Comparison of ENCODE assay signal across 10 cellular contexts in the genomic region with DNA sequence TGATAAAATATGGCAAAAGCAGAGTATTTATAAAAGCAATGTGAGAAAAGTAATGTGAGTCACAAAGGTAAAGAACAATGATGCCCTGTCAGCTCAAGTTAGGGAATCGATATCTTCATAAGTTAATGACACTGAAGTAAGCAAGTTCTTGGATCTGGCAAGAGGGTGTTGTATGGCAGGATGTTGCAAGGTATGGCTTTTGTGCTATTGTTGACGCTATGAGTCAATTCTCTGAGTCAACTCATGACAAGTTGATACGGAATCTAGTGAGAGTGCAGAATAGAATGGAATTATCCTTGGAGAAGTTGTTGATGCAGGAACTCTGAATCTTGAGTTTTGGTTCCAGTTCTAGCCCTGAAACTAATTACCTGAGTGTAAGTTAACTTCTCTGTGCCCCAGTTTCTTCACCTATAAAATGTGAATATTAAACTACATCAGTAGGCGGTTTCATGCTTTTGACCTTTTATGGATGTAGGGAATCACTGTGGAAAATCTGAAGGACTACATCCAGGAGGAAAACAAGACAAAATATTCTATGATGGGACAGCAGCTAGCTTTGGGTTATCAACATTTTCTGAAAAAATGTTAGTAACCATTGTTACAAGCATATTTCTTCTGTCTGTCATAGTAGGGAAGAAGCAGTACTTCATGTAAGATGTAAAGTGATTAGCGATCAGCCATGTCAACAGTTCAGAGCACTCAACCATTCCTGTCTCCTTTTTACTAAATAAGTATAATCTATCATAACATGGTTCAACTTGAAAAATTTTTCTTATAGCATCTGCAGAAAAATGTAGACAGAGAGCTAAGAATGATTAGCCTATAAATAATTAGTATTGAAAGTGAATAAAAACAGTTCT.
A peak's percentile ranks its signal among the peaks of the same experiment; 100 is the strongest.
DNase-seq lines count a peak whose midpoint lies in the region; ATAC-seq and TF ChIP-seq lines count a peak whose summit lies in the region.
"Had no signal": no experiment of that assay in that cellular context is flagged by ENCODE, and none has a peak within 500 bp of the region (broad histone marks: within the 10 kb centered on the region; RNA-seq: fewer than 3 reads in every experiment).

No MANE protein-coding gene starts in this region.

- DNase-seq in HCEC 1CT = peak; percentile 95
- peak; percentile 95 for DNase-seq in RWPE1 (ENCODE audit: low spot score)
- DNase-seq in fibroblast of lung (ENCODE audit: low read depth in 2 of 2) = peak; percentile 93 to 99
- no peak for DNase-seq in smooth muscle cell (lab: John Stamatoyannopoulos, UW; ENCODE audit: unreplicated experiment)
- no peak for DNase-seq in upper lobe of left lung
- no peak for DNase-seq in SJCRH30
- DNase-seq: body of pancreas, NCI-H2171 treated with DMSO at 0.1 percent for 48 hours, nucleus accumbens had no signal

- H3K27me3 ChIP-seq in fibroblast of lung (ENCODE audit: control insufficient read depth, insufficient read depth, low read length) = no peaks in the 10 kb centered on the region
- H3K27me3 ChIP-seq in smooth muscle cell (ENCODE audit: low read depth) = no peaks in the 10 kb centered on the region
- H3K27me3 ChIP-seq in upper lobe of left lung = no peaks in the 10 kb centered on the region
- no peaks in the 10 kb centered on the region for H3K27me3 ChIP-seq in SJCRH30
- H3K27me3 ChIP-seq: body of pancreas had no signal

- TF ChIP-seq CTCF in RWPE1 (conservative IDR thresholded peaks at IDR 0.05; ENCODE audit: low read depth) = no peak
- no peak for TF ChIP-seq CTCF in fibroblast of lung (conservative IDR thresholded peaks at IDR 0.05 in 1 of 2, IDR thresholded peaks at IDR 0.05 in 1 of 2; ENCODE audit: low read depth in 1 of 2, low read length in 2 of 2)
- TF ChIP-seq CTCF in smooth muscle cell (IDR thresholded peaks at IDR 0.05; ENCODE audit: borderline replicate concordance, insufficient read depth, poor library complexity, severe bottlenecking) = no peak
- no peak for TF ChIP-seq CTCF in upper lobe of left lung (IDR thresholded peaks at IDR 0.05)

- H3K9me3 ChIP-seq in fibroblast of lung (ENCODE audit: control insufficient read depth, insufficient read depth, low read depth, low read length) (no peaks in the 10 kb centered on the region), smooth muscle cell (replicated peaks; ENCODE audit: low read depth) (no peaks in the 10 kb centered on the region), upper lobe of left lung (no peaks in the 10 kb centered on the region), SJCRH30 (replicated peaks) (no peaks in the 10 kb centered on the region)
- H3K9me3 ChIP-seq: body of pancreas had no signal

- POLR2A ChIA-PET in RWPE1 (lab: Yijun Ruan, JAX; ENCODE audit: low non-redundant PET) = no interaction called here

- TF ChIP-seq EP300 in upper lobe of left lung (IDR thresholded peaks at IDR 0.05) = no peak

- no peaks in the 10 kb centered on the region for H3F3A ChIP-seq in smooth muscle cell (ENCODE audit: low read depth)

- H3K9ac ChIP-seq in fibroblast of lung (ENCODE audit: insufficient read depth, low read length) (no peak overlapping the region), smooth muscle cell (ENCODE audit: low read depth) (peak overlapping the region; percentile 35)

- H2AFZ ChIP-seq in fibroblast of lung (ENCODE audit: low read length) (no peak overlapping the region), smooth muscle cell (ENCODE audit: low read depth) (no peak overlapping the region)

- H3K4me3 ChIP-seq in fibroblast of lung (replicated peaks in 1 of 4; ENCODE audit: control extremely low read depth in 1 of 4, insufficient read depth in 1 of 4, low read depth in 3 of 4, low read length in 4 of 4) (no peak overlapping the region), smooth muscle cell (no peak overlapping the region), upper lobe of left lung (no peak overlapping the region), SJCRH30 (no peak overlapping the region)
- H3K4me3 ChIP-seq: body of pancreas had no signal

- no peak overlapping the region for H3K27ac ChIP-seq in RWPE1
- peak overlapping the region; percentile 45 for H3K27ac ChIP-seq in fibroblast of lung (ENCODE audit: insufficient read depth, low read length)
- H3K27ac ChIP-seq in smooth muscle cell (ENCODE audit: low read depth) = peak overlapping the region; percentile 88
- H3K27ac ChIP-seq in upper lobe of left lung = no peak overlapping the region
- H3K27ac ChIP-seq in SJCRH30 = no peak overlapping the region
- H3K27ac ChIP-seq: body of pancreas had no signal

- no peak for TF ChIP-seq POLR2A in upper lobe of left lung (IDR thresholded peaks at IDR 0.05)

- CTCF ChIA-PET in RWPE1 (lab: Yijun Ruan, JAX) = interaction anchor here (0.6 to 1.0 kb wide), 2 partner anchors 9 to 49 kb away, joined by 4 read pairs; no protein-coding TSS in a partner anchor

- no peaks in the 10 kb centered on the region for H3K36me3 ChIP-seq in fibroblast of lung (ENCODE audit: control insufficient read depth, insufficient read depth, low read length)
- no peaks in the 10 kb centered on the region for H3K36me3 ChIP-seq in smooth muscle cell (ENCODE audit: low read depth)
- no peaks in the 10 kb centered on the region for H3K36me3 ChIP-seq in upper lobe of left lung
- H3K36me3 ChIP-seq in SJCRH30 = no peaks in the 10 kb centered on the region

- no peak for ATAC-seq in upper lobe of left lung (ENCODE audit: low FRiP score in 2 of 2)
- ATAC-seq in GM19452 (IDR thresholded peaks at IDR 0.05; ENCODE audit: unreplicated experiment) = no peak
- ATAC-seq: body of pancreas had no signal

- no peaks in the 10 kb centered on the region for H3K79me2 ChIP-seq in fibroblast of lung (ENCODE audit: control insufficient read depth, insufficient read depth, low read length)
- H3K79me2 ChIP-seq in smooth muscle cell (ENCODE audit: low read depth) = no peaks in the 10 kb centered on the region

- H3K4me1 ChIP-seq in fibroblast of lung (ENCODE audit: control insufficient read depth, extremely low read depth, insufficient read depth, low read length) (peaks cover 3% of the 10 kb centered on the region), smooth muscle cell (ENCODE audit: low read depth) (no peaks in the 10 kb centered on the region), upper lobe of left lung (no peaks in the 10 kb centered on the region), SJCRH30 (no peaks in the 10 kb centered on the region)
- H3K4me1 ChIP-seq: body of pancreas had no signal

- no peaks in the 10 kb centered on the region for H4K20me1 ChIP-seq in fibroblast of lung (ENCODE audit: control insufficient read depth, extremely low read depth, insufficient read depth, low read length)
- H4K20me1 ChIP-seq in smooth muscle cell (ENCODE audit: low read depth) = no peaks in the 10 kb centered on the region

- H3K4me2 ChIP-seq in fibroblast of lung (ENCODE audit: extremely low read depth, insufficient read depth, low read length) (no peak overlapping the region), smooth muscle cell (peak overlapping the region; percentile 0)

- WGBS in smooth muscle cell (ENCODE audit: low lambda C conversion rate) = 75% methylated on average over 5 of the region's 5 CpGs
- WGBS in upper lobe of left lung, 2 donors = 86 to 91% methylated on average over 5 of the region's 5 CpGs

Comparison
In these comparisons a context has a peak if more than half of its experiments do, and no peak if none do; other contexts are left out.
1. DNase-seq: peak in HCEC 1CT (single experiment), RWPE1 (single experiment) and fibroblast of lung (2 of 2); none in smooth muscle cell (single experiment), upper lobe of left lung (0 of 2) and SJCRH30 (0 of 2).
2. H3K27ac ChIP-seq: peak in fibroblast of lung (single experiment) and smooth muscle cell (single experiment); none in RWPE1 (single experiment), upper lobe of left lung (0 of 4) and SJCRH30 (single experiment).